ENCODE assay signal across 1 cellular context in genomic region chr3:46537789-46538188, GRCh38.
TF ChIP-seq lines count a peak whose summit lies in the region.

No MANE protein-coding gene starts in this region.

TF ChIP-seq in IMR-90, 13 proteins besides CTCF, POLR2A, EP300 and RAD21 (continued from another document):
- TF ChIP-seq MAZ (IDR thresholded peaks at IDR 0.05; ENCODE audit: borderline replicate concordance, low read depth, low read length): no peak
- no peak for TF ChIP-seq RCOR1 (IDR thresholded peaks at IDR 0.05; ENCODE audit: insufficient replicate concordance, low read length)
- TF ChIP-seq NFE2L2 (IDR thresholded peaks at IDR 0.05; ENCODE audit: low read depth, low read length): no peak
- TF ChIP-seq RFX5 (IDR thresholded peaks at IDR 0.05; ENCODE audit: low read depth, low read length): no peak
- no peak for TF ChIP-seq FOS (IDR thresholded peaks at IDR 0.05; ENCODE audit: low read depth, low read length)
- TF ChIP-seq BHLHE40 (IDR thresholded peaks at IDR 0.05; ENCODE audit: low read depth, low read length): no peak
- TF ChIP-seq, protein P1, sequence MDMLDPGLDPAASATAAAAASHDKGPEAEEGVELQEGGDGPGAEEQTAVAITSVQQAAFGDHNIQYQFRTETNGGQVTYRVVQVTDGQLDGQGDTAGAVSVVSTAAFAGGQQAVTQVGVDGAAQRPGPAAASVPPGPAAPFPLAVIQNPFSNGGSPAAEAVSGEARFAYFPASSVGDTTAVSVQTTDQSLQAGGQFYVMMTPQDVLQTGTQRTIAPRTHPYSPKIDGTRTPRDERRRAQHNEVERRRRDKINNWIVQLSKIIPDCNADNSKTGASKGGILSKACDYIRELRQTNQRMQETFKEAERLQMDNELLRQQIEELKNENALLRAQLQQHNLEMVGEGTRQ (IDR thresholded peaks at IDR 0.05; ENCODE audit: low read depth, low read length): no peak
